1 cellular context compared by ENCODE assay signal in genomic region chr22:24727218-24727851, GRCh38.
TF ChIP-seq lines count a peak whose summit lies in the region.

No MANE protein-coding gene starts in this region.

TF ChIP-seq in K562, 482 proteins besides CTCF, POLR2A, EP300 and RAD21 (continued from another document):
- TF ChIP-seq ZNF592 (IDR thresholded peaks at IDR 0.05) (peak; percentile 79), NFE2 (IDR thresholded peaks at IDR 0.05; ENCODE audit: low read depth) (peak; percentile 59), PBX2 (CRISPR knock-in tag; IDR thresholded peaks at IDR 0.05; ENCODE audit: low read depth) (no peak), PBX2 (tag; conservative IDR thresholded peaks at IDR 0.05; ENCODE audit: low read depth) (peak; percentile 79), ZNF146 (CRISPR knock-in tag; IDR thresholded peaks at IDR 0.05; ENCODE audit: unreplicated experiment) (no peak), ZNF316 (IDR thresholded peaks at IDR 0.05) (peak; percentile 39), SMARCE1 (IDR thresholded peaks at IDR 0.05) (peak; percentile 92), TAF7 (tag; IDR thresholded peaks at IDR 0.05) (no peak), KLF16 (IDR thresholded peaks at IDR 0.05) (peak; percentile 82), TCF3 (CRISPR knock-in tag; IDR thresholded peaks at IDR 0.05) (peak; percentile 71), ZNF311 (CRISPR knock-in tag; IDR thresholded peaks at IDR 0.05) (0 out of 2 replicates have a peak, but pooled peaks have one; percentile 44), ESRRA (IDR thresholded peaks at IDR 0.05; ENCODE audit: borderline replicate concordance, low read depth) (peak; percentile 46; the same call in 1 of the 2 replicates), ZNF184 (CRISPR knock-in tag; IDR thresholded peaks at IDR 0.05) (no peak), SMARCC2 (IDR thresholded peaks at IDR 0.05; ENCODE audit: low read depth) (peak; percentile 78; the same call in 1 of the 2 replicates), ID3 (CRISPR knock-in tag; IDR thresholded peaks at IDR 0.05) (no peak), ID3 (tag; IDR thresholded peaks at IDR 0.05) (peak; percentile 68; the same call in 1 of the 2 replicates), POLR2AphosphoS5 (IDR thresholded peaks at IDR 0.05; ENCODE audit: control insufficient read depth, insufficient read depth, low read depth, low read length) (peak; percentile 32; the same call in 1 of the 2 replicates), SMARCA4 (IDR thresholded peaks at IDR 0.05) (peak; percentile 81), MLLT1 (IDR thresholded peaks at IDR 0.05) (peak in 1 of 2 experiments; percentile 77; a peak in 2 of 4 replicates), ZFP36 (IDR thresholded peaks at IDR 0.05; ENCODE audit: low read depth, low read length, partially characterized antibody) (no peak), PKNOX1 (IDR thresholded peaks at IDR 0.05) (peak; percentile 93), NR4A1 (CRISPR knock-in tag; IDR thresholded peaks at IDR 0.05) (no peak), NR4A1 (tag; IDR thresholded peaks at IDR 0.05) (peak; percentile 84), ZNF354B (CRISPR knock-in tag; IDR thresholded peaks at IDR 0.05) (no peak), DACH1 (IDR thresholded peaks at IDR 0.05; ENCODE audit: partially characterized antibody) (no peak), RB1 (IDR thresholded peaks at IDR 0.05; ENCODE audit: low read depth) (no peak), HNRNPLL (IDR thresholded peaks at IDR 0.05; ENCODE audit: low read depth, low read length, poor library complexity, severe bottlenecking) (no peak), NFRKB (IDR thresholded peaks at IDR 0.05; ENCODE audit: low read depth) (peak; percentile 42; the same call in 1 of the 2 replicates), FOXP1 (CRISPR knock-in tag; IDR thresholded peaks at IDR 0.05) (peak; percentile 51; the same call in 1 of the 2 replicates), ZNF212 (CRISPR knock-in tag; IDR thresholded peaks at IDR 0.05) (no peak), SOX6 (IDR thresholded peaks at IDR 0.05) (peak; percentile 86)
